ENCODE assay signal across 9 cellular contexts in the genomic region with DNA sequence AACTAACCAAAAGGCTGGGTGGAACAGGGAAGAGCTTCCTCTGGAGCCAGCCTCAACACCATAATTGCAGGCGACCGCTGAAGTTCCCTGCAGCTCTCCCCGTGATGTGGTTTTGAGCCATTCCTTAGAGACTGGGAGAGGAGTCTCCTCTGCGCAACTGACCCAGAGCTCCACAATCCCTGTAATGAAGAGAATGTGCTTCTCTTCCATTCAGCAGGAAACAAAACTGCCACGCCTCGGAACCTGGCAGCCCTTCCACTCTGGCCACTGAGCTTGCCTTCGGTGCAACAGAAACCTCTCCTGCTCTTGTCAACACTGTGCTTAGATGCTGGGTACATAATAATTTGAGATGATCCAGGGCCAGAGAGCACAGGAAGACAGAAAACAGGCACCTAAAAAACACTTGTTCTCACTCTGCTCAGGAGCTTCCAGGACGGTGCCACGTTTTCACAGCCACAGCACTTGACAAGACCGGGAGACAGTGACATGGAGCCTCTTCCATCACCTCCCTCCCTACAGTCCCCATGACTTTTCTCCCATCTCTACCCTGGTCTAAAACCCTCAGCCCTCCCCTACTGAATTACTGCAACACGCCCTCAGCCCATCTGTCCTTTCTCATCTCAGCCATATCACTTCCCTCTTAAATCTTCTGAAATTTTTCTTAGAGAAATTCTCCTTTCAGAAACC.
DNase-seq lines count a peak whose midpoint lies in the region; ATAC-seq, FAIRE-seq and TF ChIP-seq lines count a peak whose summit lies in the region.
"Had no signal": no experiment of that assay in that cellular context is flagged by ENCODE, and none has a peak within 500 bp of the region (broad histone marks: within the 10 kb centered on the region; RNA-seq: fewer than 3 reads in every experiment).

No MANE protein-coding gene starts in this region.

- H3K4me3 Mint-ChIP-seq in brain: peak overlapping the region; percentile 19 to 69 (median 25)
- H3K4me3 Mint-ChIP-seq: activated naive CD8-positive, alpha-beta T cell treated with anti-CD3 and anti-CD28 coated beads, Interleukin-2, amount 10 ng/mL, durations not matched to agents 7 days and 5 days had no signal

- no peak overlapping the region for H3K4me3 ChIP-seq in IMR-90 (ENCODE audit: insufficient read depth, low read depth, low read length)

- CTCF ChIA-PET in IMR-90 (lab: Yijun Ruan, JAX): no interaction called here

- peaks cover 13% of the 10 kb centered on the region; the same call in 1 of the 2 replicates for H3K36me3 ChIP-seq in IMR-90 (ENCODE audit: control insufficient read depth, insufficient read depth, low read length)

- H3K27ac ChIP-seq in IMR-90 (ENCODE audit: insufficient read depth, low read length) (peak overlapping the region; percentile 32; the same call in 1 of the 2 replicates), temporal lobe (ENCODE audit: low read depth, low read length) (peak overlapping the region; percentile 51)

- H3K4me1 Mint-ChIP-seq in brain: peaks cover 42% of the 10 kb centered on the region
- H3K4me1 Mint-ChIP-seq: activated naive CD8-positive, alpha-beta T cell treated with anti-CD3 and anti-CD28 coated beads, Interleukin-2, amount 10 ng/mL, durations not matched to agents 7 days and 5 days had no signal

- TF ChIP-seq CTCF in IMR-90 (conservative IDR thresholded peaks at IDR 0.05; ENCODE audit: low read depth, low read length) (no peak), brain (conservative IDR thresholded peaks at IDR 0.05) (no peak)

- H2BK120ac ChIP-seq in IMR-90 (ENCODE audit: low read depth, low read length): no peak overlapping the region

- H3K4ac ChIP-seq in IMR-90 (ENCODE audit: low read depth, low read length): peak overlapping the region; percentile 41

- H2BK15ac ChIP-seq in IMR-90 (ENCODE audit: low read depth, low read length): no peak overlapping the region

- H2AK5ac ChIP-seq in IMR-90 (ENCODE audit: low read depth, low read length): peak overlapping the region; percentile 20; the same call in 1 of the 2 replicates

- peaks cover 0 to 2% (median 0%) of the 10 kb centered on the region in 5 experiments for H3K9me3 Mint-ChIP-seq in brain
- H3K9me3 Mint-ChIP-seq: activated naive CD8-positive, alpha-beta T cell treated with anti-CD3 and anti-CD28 coated beads, Interleukin-2, amount 10 ng/mL, durations not matched to agents 7 days and 5 days had no signal

- dilution Hi-C loops in IMR-90 (cut with HindIII; ENCODE audit: low sequenced_read_pairs, unreplicated experiment): no loop called here

- H4K91ac ChIP-seq in IMR-90 (ENCODE audit: insufficient read depth, low read depth, low read length): no peak overlapping the region

- H3K4me1 ChIP-seq in IMR-90 (ENCODE audit: control insufficient read depth, insufficient read depth, low read length): peaks cover 24% of the 10 kb centered on the region

- FAIRE-seq in GM12891 (lab: Jason Lieb, UNC): no peak
- FAIRE-seq: GM18507 had no signal

- H2AFZ ChIP-seq in IMR-90 (replicated peaks; ENCODE audit: low read length, poor library complexity): peak overlapping the region; percentile 6

- peaks cover 8% of the 10 kb centered on the region for H3K36me3 Mint-ChIP-seq in brain
- H3K36me3 Mint-ChIP-seq: activated naive CD8-positive, alpha-beta T cell treated with anti-CD3 and anti-CD28 coated beads, Interleukin-2, amount 10 ng/mL, durations not matched to agents 7 days and 5 days had no signal

- no peak overlapping the region for H2BK20ac ChIP-seq in IMR-90 (ENCODE audit: low read depth, low read length)

- H3K79me1 ChIP-seq in IMR-90 (ENCODE audit: low read depth in 1 of 2, low read length in 2 of 2): peaks cover 14 to 83% of the 10 kb centered on the region in 2 experiments; a peak in 3 of 4 replicates

- H3K9ac ChIP-seq in IMR-90 (ENCODE audit: low read depth, low read length): no peak overlapping the region

- no peak overlapping the region for H3K56ac ChIP-seq in IMR-90 (ENCODE audit: extremely low read depth, insufficient read depth, low read length)

- POLR2A ChIA-PET in IMR-90 (lab: Charles Lee; ENCODE audit: unreplicated experiment): no interaction called here

- H4K5ac ChIP-seq in IMR-90 (ENCODE audit: low read depth, low read length): no peak overlapping the region

- in situ Hi-C loops in IMR-90 (cut with MboI; ENCODE audit: low sequenced_read_pairs): no loop called here

- H3K27me3 ChIP-seq in IMR-90 (ENCODE audit: control insufficient read depth, insufficient read depth, low read length): no peaks in the 10 kb centered on the region

- H4K8ac ChIP-seq in IMR-90 (ENCODE audit: low read depth in 2 of 2, low read length in 2 of 2): peak overlapping the region in 1 of 2 experiments; percentile 33; a peak in 1 of 4 replicates

- no peak overlapping the region; the same call in 1 of the 2 replicates for H3K4me2 ChIP-seq in IMR-90 (ENCODE audit: low read depth, low read length)

- H3K9me3 ChIP-seq in IMR-90 (ENCODE audit: control insufficient read depth, insufficient read depth, low read length): no peaks in the 10 kb centered on the region

- H2AK9ac ChIP-seq in IMR-90 (replicated peaks; ENCODE audit: low read depth, low read length, poor library complexity): peak overlapping the region; percentile 20

- DNase-seq in IMR-90: peak; percentile 49
- DNase-seq in kidney tubule cell (ENCODE audit: low spot score): peak; percentile 52
- DNase-seq in activated naive CD4-positive, alpha-beta T cell treated with anti-CD3 and anti-CD28 coated beads, Interleukin-2, amount 50 U/mL, for 16 hours: no peak
- no peak for DNase-seq in DMS53 (lab: John Stamatoyannopoulos, UW)
- no peak for DNase-seq in GM12891 (ENCODE audit: insufficient read length, low spot score)
- DNase-seq: activated naive CD8-positive, alpha-beta T cell treated with anti-CD3 and anti-CD28 coated beads, Interleukin-2, amount 10 ng/mL, durations not matched to agents 7 days and 5 days had no signal

- WGBS in IMR-90 (ENCODE audit: extremely low coverage in 2 of 2, insufficient read length in 1 of 2), 2 experiments: 92% methylated on average over 2 of the region's 11 CpGs; no CpG with 5 or more reads in 1 of the 2 experiments

- intact Hi-C loops in IMR-90 (cut with micrococcal nuclease): no loop called here

- no peak for TF ChIP-seq POLR2A in IMR-90 (IDR thresholded peaks at IDR 0.05; ENCODE audit: low read depth, low read length)
- TF ChIP-seq POLR2A in GM12891 (IDR thresholded peaks at IDR 0.05; ENCODE audit: low read depth, low read length): no peak

- BruUV-seq in IMR-90 (replicated peaks; lab: Mats Ljungman, UMichigan): no TSS peak

- H2BK5ac ChIP-seq in IMR-90 (ENCODE audit: low read depth, low read length, poor library complexity, severe bottlenecking): no peak overlapping the region

- peak; percentile 46 for ATAC-seq in IMR-90 (ENCODE audit: low read depth)

- H3K23ac ChIP-seq in IMR-90 (ENCODE audit: low read depth, low read length): peak overlapping the region; percentile 34; the same call in 1 of the 2 replicates

- no peak for TF ChIP-seq RAD21 in IMR-90 (IDR thresholded peaks at IDR 0.05; ENCODE audit: low read length)

- H3K14ac ChIP-seq in IMR-90 (replicated peaks; ENCODE audit: low read depth, low read length): peak overlapping the region; percentile 34

- peaks cover 50% of the 10 kb centered on the region for H3K9me1 ChIP-seq in IMR-90 (ENCODE audit: insufficient read depth, low read length)

- H3K18ac ChIP-seq in IMR-90 (ENCODE audit: low read depth, low read length): no peak overlapping the region

- peaks cover 96% of the 10 kb centered on the region for H4K20me1 ChIP-seq in IMR-90 (ENCODE audit: insufficient read depth, low read length)

- no peaks in the 10 kb centered on the region for H3K27me3 Mint-ChIP-seq in brain

- H3K27ac Mint-ChIP-seq in brain: peak overlapping the region; percentile 6 to 82 (median 81)
- H3K27ac Mint-ChIP-seq: activated naive CD8-positive, alpha-beta T cell treated with anti-CD3 and anti-CD28 coated beads, Interleukin-2, amount 10 ng/mL, durations not matched to agents 7 days and 5 days had no signal

TF ChIP-seq in IMR-90, 13 proteins besides CTCF, POLR2A, EP300 and RAD21:
- TF ChIP-seq SMC3 (IDR thresholded peaks at IDR 0.05; ENCODE audit: low read depth, low read length): no peak

TF ChIP-seq in GM12891, 5 proteins besides CTCF, POLR2A, EP300 and RAD21:
- TF ChIP-seq TAF1 (IDR thresholded peaks at IDR 0.05; ENCODE audit: low read depth, low read length) (no peak), POU2F2 (IDR thresholded peaks at IDR 0.05; ENCODE audit: low read depth, low read length) (no peak), SPI1 (IDR thresholded peaks at IDR 0.05; ENCODE audit: low read depth, low read length) (no peak)

Comparison
In these comparisons a context has a peak if more than half of its experiments do, and no peak if none do; other contexts are left out.
1. DNase-seq: peak in IMR-90 (single experiment) and kidney tubule cell (single experiment); none in activated naive CD4-positive, alpha-beta T cell treated with anti-CD3 and anti-CD28 coated beads, Interleukin-2, amount 50 U/mL, for 16 hours (single experiment), DMS53 (single experiment) and GM12891 (single experiment).